8 cellular contexts compared by ENCODE assay signal in genomic region chr16:85420501-85421337, GRCh38.
A peak's percentile ranks its signal among the peaks of the same experiment; 100 is the strongest.
DNase-seq lines count a peak whose midpoint lies in the region; ATAC-seq, FAIRE-seq and TF ChIP-seq lines count a peak whose summit lies in the region.

No MANE protein-coding gene starts in this region.

- H2AFZ ChIP-seq in HepG2 (ENCODE audit: low read length) = no peak overlapping the region

- H3K27ac Mint-ChIP-seq in MCF 10A (ENCODE audit: low read depth, unreplicated experiment) = no peak overlapping the region

- TF ChIP-seq POLR2A in HepG2 (IDR thresholded peaks at IDR 0.05; ENCODE audit: insufficient read depth in 1 of 2, low read depth in 2 of 2, low read length in 2 of 2) = no peak

- POLR2A ChIA-PET in MCF 10A (lab: Yijun Ruan, JAX) (no interaction called here), HepG2 (lab: Yijun Ruan, JAX) (interaction anchor here (1.3 to 3.1 kb wide), 6 partner anchors 28 to 191 kb away, joined by 3 to 14 read pairs (median 8); no protein-coding TSS in a partner anchor)

- DNase-seq in EL (peak; percentile 39), HuH-7 (ENCODE audit: low spot score) (peak; percentile 92), WERI-Rb-1 (no peak), MCF 10A (ENCODE audit: unreplicated experiment) (peak; percentile 38), HepG2 (ENCODE audit: low spot score) (peak; percentile 35)
- peak; percentile 60 for DNase-seq in stimulated activated CD8-positive, alpha-beta memory T cell treated with anti-CD3 and anti-CD28 coated beads, Interleukin-15, amount 100 ng/mL, for 1 hour (ENCODE audit: low read depth)

- peak overlapping the region; percentile 31 for H3K27ac ChIP-seq in WERI-Rb-1
- H3K27ac ChIP-seq in HepG2 (ENCODE audit: extremely low read length, insufficient read depth, low read length) = no peak overlapping the region

- ATAC-seq in HepG2 = peak; percentile 50
- no peak for ATAC-seq in GM21723 (IDR thresholded peaks at IDR 0.05; ENCODE audit: unreplicated experiment)
- no peak for ATAC-seq in HG03095 (IDR thresholded peaks at IDR 0.05; ENCODE audit: unreplicated experiment)

- intact Hi-C loops in MCF 10A (cut with micrococcal nuclease) (loop anchor here (1.0 to 2.0 kb wide), 3 partner anchors 50 to 190 kb away; no protein-coding TSS in a partner anchor), HepG2 (cut with micrococcal nuclease; ENCODE audit: unreplicated experiment) (loop anchor here (2.0 kb wide), 1 partner anchor 190 kb away; no protein-coding TSS in a partner anchor)

- H3K9me3 ChIP-seq in WERI-Rb-1 (ENCODE audit: severe bottlenecking) (no peaks in the 10 kb centered on the region), HepG2 (ENCODE audit: low read length) (no peaks in the 10 kb centered on the region)

- H3K4me1 ChIP-seq in HepG2 (ENCODE audit: insufficient read depth, low read length) = peaks cover 46% of the 10 kb centered on the region

- H3K36me3 Mint-ChIP-seq in MCF 10A (ENCODE audit: insufficient read depth, unreplicated experiment) = peaks cover 4% of the 10 kb centered on the region

- H3K27me3 ChIP-seq in WERI-Rb-1 (ENCODE audit: insufficient read depth, low read depth, severe bottlenecking) (no peaks in the 10 kb centered on the region), HepG2 (ENCODE audit: control insufficient read depth in 1 of 2, insufficient read depth in 2 of 2, low read length in 2 of 2) (peaks cover 5 to 18% of the 10 kb centered on the region in 2 experiments; a peak in 4 of 5 replicates)

- TF ChIP-seq EP300 in HepG2 (IDR thresholded peaks at IDR 0.05; ENCODE audit: low read depth in 2 of 2, low read length in 2 of 2) (peak; percentile 35 to 67; a peak in 3 of 4 replicates), HepG2 (CRISPR knock-in tag; IDR thresholded peaks at IDR 0.05; ENCODE audit: borderline replicate concordance) (no peak; the same call in 1 of the 2 replicates)

- H3K36me3 ChIP-seq in WERI-Rb-1 = no peaks in the 10 kb centered on the region
- no peaks in the 10 kb centered on the region for H3K36me3 ChIP-seq in HepG2 (replicated peaks in 1 of 2; ENCODE audit: control insufficient read depth in 1 of 2, insufficient read depth in 2 of 2, low read length in 2 of 2)

- in situ Hi-C loops in HepG2 (cut with HindIII; ENCODE audit: extremely low pct_ligation_motif_present, low pct_unique_long_range_greater_than_20kb) = no loop called here

- no peaks in the 10 kb centered on the region for H3K4me1 Mint-ChIP-seq in MCF 10A (ENCODE audit: insufficient read depth, unreplicated experiment)

- BruUV-seq in MCF 10A (replicated peaks; lab: Mats Ljungman, UMichigan) (no TSS peak), HepG2 (replicated peaks; lab: Mats Ljungman, UMichigan) (no TSS peak)

- FAIRE-seq in HepG2 (lab: Jason Lieb, UNC) = peak; percentile 42

- TF ChIP-seq RAD21 in HepG2 (CRISPR knock-in tag; IDR thresholded peaks at IDR 0.05) = peak; percentile 100

- TF ChIP-seq CTCF in WERI-Rb-1 (IDR thresholded peaks at IDR 0.05; ENCODE audit: low read depth, low read length) = peak; percentile 52
- TF ChIP-seq CTCF in MCF 10A (IDR thresholded peaks at IDR 0.05; ENCODE audit: unreplicated experiment) = peak; percentile 99
- TF ChIP-seq CTCF in HepG2 (CRISPR knock-in tag; IDR thresholded peaks at IDR 0.05) = peak; percentile 100

- no peaks in the 10 kb centered on the region for H3K27me3 Mint-ChIP-seq in MCF 10A (ENCODE audit: insufficient read depth, unreplicated experiment)

- CTCF ChIA-PET in MCF 10A (lab: Yijun Ruan, JAX) = interaction anchor here (0.6 to 3.7 kb wide), 35 partner anchors 9 to 1967 kb away, joined by 3 to 17 read pairs (median 4); no protein-coding TSS in a partner anchor
- CTCF ChIA-PET in HepG2 (lab: Yijun Ruan, JAX; ENCODE audit: low intra/inter-chr PET ratio, low total read pairs) = interaction anchor here (0.5 to 4.2 kb wide), 12 partner anchors 27 to 297 kb away, joined by 3 to 93 read pairs (median 8); partner anchors contain the start of gene GSE1

- H3K4me3 ChIP-seq in WERI-Rb-1 (ENCODE audit: low read depth, low read length) (no peak overlapping the region), HepG2 (replicated peaks in 1 of 3; ENCODE audit: insufficient read depth in 1 of 3, low read depth in 2 of 3, low read length in 3 of 3) (peak overlapping the region in 1 of 3 experiments; percentile 65; a peak in 1 of 6 replicates)

- peaks cover 14% of the 10 kb centered on the region; the same call in 1 of the 2 replicates for H4K20me1 ChIP-seq in HepG2 (ENCODE audit: insufficient read depth, low read length)

- peak overlapping the region; percentile 89 for H3K4me2 ChIP-seq in HepG2 (ENCODE audit: low read depth, low read length)

- no peak overlapping the region for H3K4me3 Mint-ChIP-seq in MCF 10A (ENCODE audit: unreplicated experiment)

- WGBS in HepG2 (ENCODE audit: low lambda C conversion rate) = 25% methylated on average over 33 of the region's 42 CpGs

- no peaks in the 10 kb centered on the region for H3K79me2 ChIP-seq in HepG2 (ENCODE audit: insufficient read depth, low read length)

- no peaks in the 10 kb centered on the region for H3K9me3 Mint-ChIP-seq in MCF 10A (ENCODE audit: unreplicated experiment)

- no peak overlapping the region; the same call in 1 of the 2 replicates for H3K9ac ChIP-seq in HepG2 (ENCODE audit: insufficient read depth, low read depth, low read length)

TF ChIP-seq in HepG2, 621 proteins besides CTCF, POLR2A, EP300 and RAD21 (continues in another document):
- no peak for TF ChIP-seq SNAPC4 (CRISPR knock-in tag; IDR thresholded peaks at IDR 0.05)
- TF ChIP-seq ZNF589 (CRISPR knock-in tag; conservative IDR thresholded peaks at IDR 0.05) = no peak
- TF ChIP-seq SIX4 (CRISPR knock-in tag; IDR thresholded peaks at IDR 0.05) = no peak
- no peak for TF ChIP-seq ZNF557 (CRISPR knock-in tag; IDR thresholded peaks at IDR 0.05)
- 0 out of 2 replicates have a peak, but pooled peaks have one; percentile 22 for TF ChIP-seq ZNF234 (CRISPR knock-in tag; conservative IDR thresholded peaks at IDR 0.05)
- no peak for TF ChIP-seq ZNF34 (CRISPR knock-in tag; IDR thresholded peaks at IDR 0.05; ENCODE audit: borderline replicate concordance)
- peak; percentile 83 for TF ChIP-seq CCDC6 (CRISPR knock-in tag; IDR thresholded peaks at IDR 0.05)
- TF ChIP-seq ZNF260 (CRISPR knock-in tag; IDR thresholded peaks at IDR 0.05; ENCODE audit: borderline replicate concordance, low read depth) = no peak
- TF ChIP-seq, protein P1, sequence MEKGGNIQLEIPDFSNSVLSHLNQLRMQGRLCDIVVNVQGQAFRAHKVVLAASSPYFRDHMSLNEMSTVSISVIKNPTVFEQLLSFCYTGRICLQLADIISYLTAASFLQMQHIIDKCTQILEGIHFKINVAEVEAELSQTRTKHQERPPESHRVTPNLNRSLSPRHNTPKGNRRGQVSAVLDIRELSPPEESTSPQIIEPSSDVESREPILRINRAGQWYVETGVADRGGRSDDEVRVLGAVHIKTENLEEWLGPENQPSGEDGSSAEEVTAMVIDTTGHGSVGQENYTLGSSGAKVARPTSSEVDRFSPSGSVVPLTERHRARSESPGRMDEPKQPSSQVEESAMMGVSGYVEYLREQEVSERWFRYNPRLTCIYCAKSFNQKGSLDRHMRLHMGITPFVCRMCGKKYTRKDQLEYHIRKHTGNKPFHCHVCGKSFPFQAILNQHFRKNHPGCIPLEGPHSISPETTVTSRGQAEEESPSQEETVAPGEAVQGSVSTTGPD (CRISPR knock-in tag; IDR thresholded peaks at IDR 0.05) = no peak
- TF ChIP-seq JUNB (CRISPR knock-in tag; IDR thresholded peaks at IDR 0.05; ENCODE audit: borderline replicate concordance) = no peak
- no peak for TF ChIP-seq ZNF337 (CRISPR knock-in tag; IDR thresholded peaks at IDR 0.05; ENCODE audit: borderline replicate concordance, low read depth)
- TF ChIP-seq ZNF343 (CRISPR knock-in tag; IDR thresholded peaks at IDR 0.05) = no peak
